Comparison of ENCODE assay signal across 16 cellular contexts in genomic region chr1:187245201-187245600, GRCh38.
A peak's percentile ranks its signal among the peaks of the same experiment; 100 is the strongest.
DNase-seq lines count a peak whose midpoint lies in the region; ATAC-seq, FAIRE-seq and TF ChIP-seq lines count a peak whose summit lies in the region.
"Had no signal": no experiment of that assay in that cellular context is flagged by ENCODE, and none has a peak within 500 bp of the region (broad histone marks: within the 10 kb centered on the region; RNA-seq: fewer than 3 reads in every experiment).

No MANE protein-coding gene starts in this region.

- H3K9me3 ChIP-seq in SK-N-MC (ENCODE audit: low read depth, low read length) = no peaks in the 10 kb centered on the region; the same call in 1 of the 2 replicates

- no peak overlapping the region for H3K4me3 Mint-ChIP-seq in natural killer cell
- H3K4me3 Mint-ChIP-seq in activated naive CD8-positive, alpha-beta T cell treated with anti-CD3 and anti-CD28 coated beads, Interleukin-2, amount 50 U/mL, for 24 hours = no peak overlapping the region
- H3K4me3 Mint-ChIP-seq: B cell; CD8-positive, alpha-beta T cell; H9; IgD-negative memory B cell had no signal

- TF ChIP-seq CTCF in D721Med (IDR thresholded peaks at IDR 0.05; ENCODE audit: insufficient read depth, missing control alignments) (no peak), natural killer cell (IDR thresholded peaks at IDR 0.05) (no peak)

- no peak overlapping the region for H3K27ac Mint-ChIP-seq in natural killer cell
- no peak overlapping the region for H3K27ac Mint-ChIP-seq in activated naive CD8-positive, alpha-beta T cell treated with anti-CD3 and anti-CD28 coated beads, Interleukin-2, amount 50 U/mL, for 24 hours
- H3K27ac Mint-ChIP-seq: B cell; CD8-positive, alpha-beta T cell; IgD-negative memory B cell had no signal

- H3K9ac ChIP-seq in SK-N-MC (ENCODE audit: insufficient read length) = no peak overlapping the region
- H3K9ac ChIP-seq: BLaER1 treated with 17β-estradiol and CSF1 and Interleukin-3, amounts not matched to agents 10 nM and 100 nM had no signal

- H3K4me3 ChIP-seq in SK-N-MC = peak overlapping the region; percentile 26; the same call in 1 of the 2 replicates
- H3K4me3 ChIP-seq: BLaER1 treated with 17β-estradiol and CSF1 and Interleukin-3, amounts not matched to agents 10 nM and 100 nM had no signal

- peak overlapping the region; percentile 11; the same call in 1 of the 2 replicates for H3K27ac ChIP-seq in SK-N-MC
- H3K27ac ChIP-seq: BLaER1 treated with 17β-estradiol and CSF1 and Interleukin-3, amounts not matched to agents 10 nM and 100 nM had no signal

- no peaks in the 10 kb centered on the region for H3K36me3 Mint-ChIP-seq in natural killer cell
- peaks cover 2% of the 10 kb centered on the region for H3K36me3 Mint-ChIP-seq in activated naive CD8-positive, alpha-beta T cell treated with anti-CD3 and anti-CD28 coated beads, Interleukin-2, amount 50 U/mL, for 24 hours (ENCODE audit: low read depth)
- H3K36me3 Mint-ChIP-seq: CD8-positive, alpha-beta T cell; IgD-negative memory B cell had no signal

- ATAC-seq in natural killer cell (no peak), HG03460 (IDR thresholded peaks at IDR 0.05; ENCODE audit: unreplicated experiment) (no peak)
- no peak for ATAC-seq in activated naive CD8-positive, alpha-beta T cell treated with anti-CD3 and anti-CD28 coated beads, Interleukin-2, amount 50 U/mL, for 24 hours
- ATAC-seq: CD8-positive, alpha-beta T cell; HepG2 had no signal

- H3K27me3 Mint-ChIP-seq in natural killer cell (ENCODE audit: low read depth in 2 of 2) = no peaks in the 10 kb centered on the region
- no peaks in the 10 kb centered on the region for H3K27me3 Mint-ChIP-seq in activated naive CD8-positive, alpha-beta T cell treated with anti-CD3 and anti-CD28 coated beads, Interleukin-2, amount 50 U/mL, for 24 hours
- H3K27me3 Mint-ChIP-seq: B cell, IgD-negative memory B cell had no signal

- no peaks in the 10 kb centered on the region for H3K4me1 Mint-ChIP-seq in natural killer cell
- no peaks in the 10 kb centered on the region for H3K4me1 Mint-ChIP-seq in activated naive CD8-positive, alpha-beta T cell treated with anti-CD3 and anti-CD28 coated beads, Interleukin-2, amount 50 U/mL, for 24 hours
- H3K4me1 Mint-ChIP-seq: B cell, IgD-negative memory B cell had no signal

- no peaks in the 10 kb centered on the region for H3K36me3 ChIP-seq in SK-N-MC (ENCODE audit: insufficient read depth, low read length)
- H3K36me3 ChIP-seq: BLaER1 treated with 17β-estradiol and CSF1 and Interleukin-3, amounts not matched to agents 10 nM and 100 nM had no signal

- DNase-seq in D721Med (ENCODE audit: insufficient read length, low spot score) = no peak
- DNase-seq in NCI-H526 (lab: John Stamatoyannopoulos, UW) = peak; percentile 78 to 86
- peak; percentile 37 for DNase-seq in SK-N-MC (ENCODE audit: low read depth, low spot score)
- DNase-seq in natural killer cell = no peak
- no peak for DNase-seq in activated naive CD8-positive, alpha-beta T cell treated with anti-CD3 and anti-CD28 coated beads, Interleukin-2, amount 50 U/mL, for 24 hours
- DNase-seq: CD8-positive, alpha-beta T cell; GDM1; H9 had no signal

- FAIRE-seq in D721Med (lab: Jason Lieb, UNC) = peak; percentile 56
- FAIRE-seq: GM12892, GM18507, H1, HepG2 had no signal

- intact Hi-C loops in natural killer cell (cut with micrococcal nuclease) = no loop called here

- peaks cover 12 to 18% of the 10 kb centered on the region in 2 donors for H3K9me3 Mint-ChIP-seq in natural killer cell
- H3K9me3 Mint-ChIP-seq in activated naive CD8-positive, alpha-beta T cell treated with anti-CD3 and anti-CD28 coated beads, Interleukin-2, amount 50 U/mL, for 24 hours = peaks cover 19% of the 10 kb centered on the region

Comparison
In these comparisons a context has a peak if more than half of its experiments do, and no peak if none do; other contexts are left out.
1. DNase-seq: peak in NCI-H526 (2 of 2) and SK-N-MC (single experiment); none in D721Med (single experiment), natural killer cell (single experiment) and activated naive CD8-positive, alpha-beta T cell treated with anti-CD3 and anti-CD28 coated beads, Interleukin-2, amount 50 U/mL, for 24 hours (single experiment).